21 cellular contexts compared by ENCODE assay signal in the genomic region with DNA sequence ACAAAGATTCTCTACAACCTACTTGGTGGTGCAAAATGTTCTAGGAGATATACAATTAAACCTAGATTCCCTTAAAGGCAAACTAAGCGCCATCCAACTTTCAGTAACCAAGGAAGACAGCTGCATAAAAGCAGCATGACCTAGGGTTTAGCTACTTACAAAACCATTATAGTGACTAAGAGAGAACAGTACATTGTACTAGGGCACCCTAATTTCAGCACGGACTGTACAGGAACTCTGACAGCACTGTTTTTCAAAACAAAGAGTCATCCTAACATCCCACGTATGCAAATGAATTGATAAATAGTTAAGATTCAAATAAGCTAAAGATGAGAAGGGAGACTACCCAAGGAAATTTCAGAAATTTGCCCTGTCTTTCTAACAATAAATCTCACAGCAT. TPM values are rescaled to one million over a fixed set of nuclear protein-coding genes. Genes with fewer than 3 reads are reported as not detected.
DNase-seq lines count a peak whose midpoint lies in the region; ATAC-seq and TF ChIP-seq lines count a peak whose summit lies in the region.
"Had no signal": no experiment of that assay in that cellular context is flagged by ENCODE, and none has a peak within 500 bp of the region (broad histone marks: within the 10 kb centered on the region; RNA-seq: fewer than 3 reads in every experiment).

No MANE protein-coding gene starts in this region.

- no peak overlapping the region for H3K27ac ChIP-seq in prostate gland
- H3K27ac ChIP-seq: BLaER1, breast epithelium, GM23248, tibial artery had no signal

- no peaks in the 10 kb centered on the region for H3K36me3 ChIP-seq in prostate gland
- H3K36me3 ChIP-seq: breast epithelium, tibial artery had no signal

- POLR2A ChIA-PET in WTC11 (lab: Charles Lee) (no interaction called here), T-cell (lab: Charles Lee) (interaction anchor here in 1 of 2 donors (0.6 kb wide), 1 partner anchor 1681 kb away, joined by 5 read pairs; no protein-coding TSS in a partner anchor)

- H3K27me3 ChIP-seq in prostate gland (replicated peaks; ENCODE audit: insufficient read depth) = no peaks in the 10 kb centered on the region
- H3K27me3 ChIP-seq: BLaER1, breast epithelium, tibial artery had no signal

- H3K36me3 Mint-ChIP-seq in WTC11 (no peaks in the 10 kb centered on the region; the same call in 1 of the 2 replicates), T-cell (peaks cover 13% of the 10 kb centered on the region)
- H3K36me3 Mint-ChIP-seq in stimulated activated memory B cell treated with anti-CD40 and anti-IgM and Interleukin-4, amounts not matched to agents 10 μg/mL and 1 μg/mL and 100 μg/mL, for 72 hours = peaks cover 26% of the 10 kb centered on the region
- H3K36me3 Mint-ChIP-seq: natural killer cell had no signal

- CTCF ChIA-PET in WTC11 (lab: Charles Lee) = interaction anchor here (3.0 kb wide), 1 partner anchor 13 kb away, joined by 7 read pairs; no protein-coding TSS in a partner anchor
- CTCF ChIA-PET in T-cell (lab: Charles Lee) = interaction anchor here in 1 of 2 donors (0.6 kb wide), 1 partner anchor 70 kb away, joined by 3 read pairs; no protein-coding TSS in a partner anchor

- ATAC-seq in GM18519 (IDR thresholded peaks at IDR 0.05; ENCODE audit: low FRiP score, unreplicated experiment) (peak; percentile 43), HG02884 (IDR thresholded peaks at IDR 0.05; ENCODE audit: unreplicated experiment) (peak; percentile 58), WTC11 (no peak), T-cell (replicated peaks in 1 of 4) (no peak)
- ATAC-seq in stimulated activated memory B cell treated with anti-CD40 and anti-IgM and Interleukin-4, amounts not matched to agents 10 μg/mL and 1 μg/mL and 100 μg/mL, for 72 hours = peak; percentile 56
- ATAC-seq: natural killer cell had no signal

- H3K4me3 ChIP-seq in prostate gland = no peak overlapping the region
- H3K4me3 ChIP-seq: BLaER1, breast epithelium, GM23248, lung, tibial artery had no signal

- no peaks in the 10 kb centered on the region for H3K27me3 Mint-ChIP-seq in WTC11 (ENCODE audit: low read depth)
- H3K27me3 Mint-ChIP-seq in stimulated activated memory B cell treated with anti-CD40 and anti-IgM and Interleukin-4, amounts not matched to agents 10 μg/mL and 1 μg/mL and 100 μg/mL, for 72 hours = no peaks in the 10 kb centered on the region
- no peaks in the 10 kb centered on the region for H3K27me3 Mint-ChIP-seq in T-cell
- H3K27me3 Mint-ChIP-seq: activated naive CD8-positive, alpha-beta T cell treated with anti-CD3 and anti-CD28 coated beads, Interleukin-2, amount 10 ng/mL, durations not matched to agents 7 days and 5 days had no signal

- no peak for TF ChIP-seq CTCF in WTC11 (IDR thresholded peaks at IDR 0.05)
- TF ChIP-seq CTCF in prostate gland (IDR thresholded peaks at IDR 0.05) = no peak

- H3K4me1 Mint-ChIP-seq in WTC11 (peaks cover 39% of the 10 kb centered on the region), T-cell (peaks cover 22 to 41% (median 35%) of the 10 kb centered on the region in 3 donors)
- H3K4me1 Mint-ChIP-seq in stimulated activated memory B cell treated with anti-CD40 and anti-IgM and Interleukin-4, amounts not matched to agents 10 μg/mL and 1 μg/mL and 100 μg/mL, for 72 hours = peaks cover 80% of the 10 kb centered on the region
- H3K4me1 Mint-ChIP-seq: natural killer cell had no signal

- intact Hi-C loops in prostate gland (cut with DNase I) = no loop called here

- H3K4me1 ChIP-seq in prostate gland (replicated peaks) = no peaks in the 10 kb centered on the region
- H3K4me1 ChIP-seq: breast epithelium, tibial artery had no signal

- TF ChIP-seq POLR2A in prostate gland (IDR thresholded peaks at IDR 0.05) = no peak

- 75% methylated on average over 3 of the region's 3 CpGs for WGBS in prostate gland

- DNase-seq in WTC11 (ENCODE audit: low spot score) (no peak), T-cell (no peak), 8988T (no peak), prostate gland (ENCODE audit: low spot score) (no peak)
- DNase-seq: activated CD8-positive, alpha-beta memory T cell treated with anti-CD3 and anti-CD28 coated beads for 24 hours; activated naive CD8-positive, alpha-beta T cell treated with anti-CD3 and anti-CD28 coated beads, Interleukin-2, amount 10 ng/mL, durations not matched to agents 7 days and 5 days; erythroblast; GM23248; natural killer cell; NCI-H1694 treated with DMSO at 0.1 percent for 48 hours; NCI-H446; NK-92 treated with Interleukin-12 subunit alpha and Interleukin-12 subunit beta, amount 100 ng/mL, for 24 hours; posterior cingulate gyrus; small intestine; tibial artery had no signal

- no peaks in the 10 kb centered on the region for H3K9me3 ChIP-seq in prostate gland
- H3K9me3 ChIP-seq: breast epithelium, tibial artery had no signal

- H3K9me3 Mint-ChIP-seq in WTC11 = no peaks in the 10 kb centered on the region
- no peaks in the 10 kb centered on the region for H3K9me3 Mint-ChIP-seq in stimulated activated memory B cell treated with anti-CD40 and anti-IgM and Interleukin-4, amounts not matched to agents 10 μg/mL and 1 μg/mL and 100 μg/mL, for 72 hours
- H3K9me3 Mint-ChIP-seq in T-cell = no peaks in the 10 kb centered on the region
- H3K9me3 Mint-ChIP-seq: activated naive CD8-positive, alpha-beta T cell treated with anti-CD3 and anti-CD28 coated beads, Interleukin-2, amount 10 ng/mL, durations not matched to agents 7 days and 5 days; natural killer cell had no signal

- peak overlapping the region; percentile 18; the same call in 1 of the 2 replicates for H3K27ac Mint-ChIP-seq in WTC11
- peak overlapping the region; percentile 48 for H3K27ac Mint-ChIP-seq in stimulated activated memory B cell treated with anti-CD40 and anti-IgM and Interleukin-4, amounts not matched to agents 10 μg/mL and 1 μg/mL and 100 μg/mL, for 72 hours
- no peak overlapping the region for H3K27ac Mint-ChIP-seq in T-cell
- H3K27ac Mint-ChIP-seq: activated naive CD8-positive, alpha-beta T cell treated with anti-CD3 and anti-CD28 coated beads, Interleukin-2, amount 10 ng/mL, durations not matched to agents 7 days and 5 days; natural killer cell had no signal

- H3K4me3 Mint-ChIP-seq in WTC11 (no peak overlapping the region), T-cell (no peak overlapping the region)
- H3K4me3 Mint-ChIP-seq in stimulated activated memory B cell treated with anti-CD40 and anti-IgM and Interleukin-4, amounts not matched to agents 10 μg/mL and 1 μg/mL and 100 μg/mL, for 72 hours = no peak overlapping the region
- H3K4me3 Mint-ChIP-seq: activated naive CD8-positive, alpha-beta T cell treated with anti-CD3 and anti-CD28 coated beads, Interleukin-2, amount 10 ng/mL, durations not matched to agents 7 days and 5 days; natural killer cell had no signal

TF ChIP-seq in WTC11, 78 proteins besides CTCF, POLR2A, EP300 and RAD21 (continues in another document):
- TF ChIP-seq MXD4 (CRISPR knock-in tag; IDR thresholded peaks at IDR 0.05; ENCODE audit: borderline replicate concordance) (no peak), ZNF138 (CRISPR knock-in tag; conservative IDR thresholded peaks at IDR 0.05) (no peak), ATF1 (CRISPR knock-in tag; IDR thresholded peaks at IDR 0.05) (no peak), JUN (CRISPR knock-in tag; IDR thresholded peaks at IDR 0.05) (no peak), TP53 (CRISPR knock-in tag; IDR thresholded peaks at IDR 0.05) (no peak), SMAD4 (CRISPR knock-in tag; IDR thresholded peaks at IDR 0.05) (no peak)
- TF ChIP-seq, protein P1, sequence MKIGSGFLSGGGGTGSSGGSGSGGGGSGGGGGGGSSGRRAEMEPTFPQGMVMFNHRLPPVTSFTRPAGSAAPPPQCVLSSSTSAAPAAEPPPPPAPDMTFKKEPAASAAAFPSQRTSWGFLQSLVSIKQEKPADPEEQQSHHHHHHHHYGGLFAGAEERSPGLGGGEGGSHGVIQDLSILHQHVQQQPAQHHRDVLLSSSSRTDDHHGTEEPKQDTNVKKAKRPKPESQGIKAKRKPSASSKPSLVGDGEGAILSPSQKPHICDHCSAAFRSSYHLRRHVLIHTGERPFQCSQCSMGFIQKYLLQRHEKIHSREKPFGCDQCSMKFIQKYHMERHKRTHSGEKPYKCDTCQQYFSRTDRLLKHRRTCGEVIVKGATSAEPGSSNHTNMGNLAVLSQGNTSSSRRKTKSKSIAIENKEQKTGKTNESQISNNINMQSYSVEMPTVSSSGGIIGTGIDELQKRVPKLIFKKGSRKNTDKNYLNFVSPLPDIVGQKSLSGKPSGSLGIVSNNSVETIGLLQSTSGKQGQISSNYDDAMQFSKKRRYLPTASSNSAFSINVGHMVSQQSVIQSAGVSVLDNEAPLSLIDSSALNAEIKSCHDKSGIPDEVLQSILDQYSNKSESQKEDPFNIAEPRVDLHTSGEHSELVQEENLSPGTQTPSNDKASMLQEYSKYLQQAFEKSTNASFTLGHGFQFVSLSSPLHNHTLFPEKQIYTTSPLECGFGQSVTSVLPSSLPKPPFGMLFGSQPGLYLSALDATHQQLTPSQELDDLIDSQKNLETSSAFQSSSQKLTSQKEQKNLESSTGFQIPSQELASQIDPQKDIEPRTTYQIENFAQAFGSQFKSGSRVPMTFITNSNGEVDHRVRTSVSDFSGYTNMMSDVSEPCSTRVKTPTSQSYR (CRISPR knock-in tag; IDR thresholded peaks at IDR 0.05) = no peak
- TF ChIP-seq, protein P2, sequence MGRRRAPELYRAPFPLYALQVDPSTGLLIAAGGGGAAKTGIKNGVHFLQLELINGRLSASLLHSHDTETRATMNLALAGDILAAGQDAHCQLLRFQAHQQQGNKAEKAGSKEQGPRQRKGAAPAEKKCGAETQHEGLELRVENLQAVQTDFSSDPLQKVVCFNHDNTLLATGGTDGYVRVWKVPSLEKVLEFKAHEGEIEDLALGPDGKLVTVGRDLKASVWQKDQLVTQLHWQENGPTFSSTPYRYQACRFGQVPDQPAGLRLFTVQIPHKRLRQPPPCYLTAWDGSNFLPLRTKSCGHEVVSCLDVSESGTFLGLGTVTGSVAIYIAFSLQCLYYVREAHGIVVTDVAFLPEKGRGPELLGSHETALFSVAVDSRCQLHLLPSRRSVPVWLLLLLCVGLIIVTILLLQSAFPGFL (CRISPR knock-in tag; IDR thresholded peaks at IDR 0.05; ENCODE audit: borderline replicate concordance) = no peak
- TF ChIP-seq, protein P3, sequence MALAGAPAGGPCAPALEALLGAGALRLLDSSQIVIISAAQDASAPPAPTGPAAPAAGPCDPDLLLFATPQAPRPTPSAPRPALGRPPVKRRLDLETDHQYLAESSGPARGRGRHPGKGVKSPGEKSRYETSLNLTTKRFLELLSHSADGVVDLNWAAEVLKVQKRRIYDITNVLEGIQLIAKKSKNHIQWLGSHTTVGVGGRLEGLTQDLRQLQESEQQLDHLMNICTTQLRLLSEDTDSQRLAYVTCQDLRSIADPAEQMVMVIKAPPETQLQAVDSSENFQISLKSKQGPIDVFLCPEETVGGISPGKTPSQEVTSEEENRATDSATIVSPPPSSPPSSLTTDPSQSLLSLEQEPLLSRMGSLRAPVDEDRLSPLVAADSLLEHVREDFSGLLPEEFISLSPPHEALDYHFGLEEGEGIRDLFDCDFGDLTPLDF (CRISPR knock-in tag; IDR thresholded peaks at IDR 0.05) = no peak

RNA-seq across cellular contexts. Expression of a gene that starts 30.0 kb away (rescaled TPM):
- total RNA-seq in WTC11 (2021) (90.9 to 102 TPM (median 96.3 TPM) in 3 replicates), T-cell (10 to 100 TPM; 18.6 to 26.9 (median 20.0) TPM), prostate gland (10 to 100 TPM; 20.1 to 24.5 TPM)

Comparison
In these comparisons a context has a peak if more than half of its experiments do, and no peak if none do; other contexts are left out.
1. ATAC-seq: peak in GM18519 (single experiment), HG02884 (single experiment) and stimulated activated memory B cell treated with anti-CD40 and anti-IgM and Interleukin-4, amounts not matched to agents 10 μg/mL and 1 μg/mL and 100 μg/mL, for 72 hours (single experiment); none in WTC11 (single experiment) and T-cell (0 of 4).
2. H3K27ac Mint-ChIP-seq: peak in WTC11 (single experiment) and stimulated activated memory B cell treated with anti-CD40 and anti-IgM and Interleukin-4, amounts not matched to agents 10 μg/mL and 1 μg/mL and 100 μg/mL, for 72 hours (single experiment); none in T-cell (0 of 2).